21 cellular contexts compared by ENCODE assay signal in the genomic region with DNA sequence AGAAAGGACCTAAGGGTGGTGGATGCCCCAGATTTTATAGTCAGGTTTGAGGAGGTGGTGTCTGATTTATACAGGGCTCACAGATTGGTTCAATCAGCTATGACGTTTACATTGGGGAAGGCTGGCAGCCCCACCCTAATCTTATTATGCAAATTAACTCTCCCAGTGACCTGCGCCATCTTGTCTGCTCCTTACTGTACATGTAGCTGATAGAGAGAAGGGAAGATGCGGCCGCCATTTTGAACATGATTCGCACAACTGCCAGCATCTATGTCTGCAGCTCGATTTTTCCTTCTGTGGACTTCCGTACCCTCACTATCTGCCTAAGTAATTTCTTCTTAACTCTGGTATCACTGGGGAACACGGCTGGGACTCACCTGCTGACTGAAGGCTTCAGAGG.
DNase-seq lines count a peak whose midpoint lies in the region; ATAC-seq and TF ChIP-seq lines count a peak whose summit lies in the region.
"Had no signal": no experiment of that assay in that cellular context is flagged by ENCODE, and none has a peak within 500 bp of the region (broad histone marks: within the 10 kb centered on the region; RNA-seq: fewer than 3 reads in every experiment).

No MANE protein-coding gene starts in this region.

- 49 to 73% methylated on average over 8 of the region's 8 CpGs for WGBS in testis, 2 donors
- 87 to 93% methylated on average over 8 of the region's 8 CpGs for WGBS in esophagus squamous epithelium, 2 donors

- intact Hi-C loops in testis (cut with DNase I; ENCODE audit: low total_unique reads): no loop called here
- intact Hi-C loops in esophagus squamous epithelium (cut with DNase I): no loop called here

- ATAC-seq in GM21528 (IDR thresholded peaks at IDR 0.05; ENCODE audit: low FRiP score, unreplicated experiment): no peak
- ATAC-seq: CD8-positive, alpha-beta T cell; GM23338; HCT116 had no signal

- no peak overlapping the region for H3K27ac ChIP-seq in testis
- no peak overlapping the region for H3K27ac ChIP-seq in esophagus squamous epithelium
- H3K27ac ChIP-seq: BLaER1, HL-60 had no signal

- TF ChIP-seq POLR2A in testis (IDR thresholded peaks at IDR 0.05): no peak
- TF ChIP-seq POLR2A in esophagus squamous epithelium (IDR thresholded peaks at IDR 0.05): no peak

- no peaks in the 10 kb centered on the region for H3K36me3 ChIP-seq in testis (ENCODE audit: low read depth, missing control alignments)
- H3K36me3 ChIP-seq in esophagus squamous epithelium: no peaks in the 10 kb centered on the region
- H3K36me3 ChIP-seq: BLaER1 had no signal

- peak; percentile 5 for DNase-seq in NCI-H82 (lab: John Stamatoyannopoulos, UW)
- no peak for DNase-seq in NCI-H82 treated with DMSO at 0.1 percent for 48 hours (lab: John Stamatoyannopoulos, UW; ENCODE audit: unreplicated experiment)
- peak; percentile 95 for DNase-seq in NCI-H146 treated with DMSO at 0.1 percent for 48 hours (lab: John Stamatoyannopoulos, UW; ENCODE audit: unreplicated experiment)
- peak; percentile 41 for DNase-seq in RPMI8226
- peak; percentile 62 for DNase-seq in testis
- DNase-seq in SIG-M5 (lab: John Stamatoyannopoulos, UW): no peak
- no peak for DNase-seq in esophagus squamous epithelium (lab: John Stamatoyannopoulos, UW)
- DNase-seq: 8988T; Calu3; CD8-positive, alpha-beta T cell; DMS 273 treated with DMSO at 0.1 percent for 48 hours; DMS53; DND-41; H7; HFFc6; IMR-90 had no signal

- H3K27me3 ChIP-seq in testis: no peaks in the 10 kb centered on the region
- H3K27me3 ChIP-seq in esophagus squamous epithelium: peaks cover 0 to 4% (median 0%) of the 10 kb centered on the region in 4 donors
- H3K27me3 ChIP-seq: BLaER1 had no signal

- H3K4me3 ChIP-seq in testis: peak overlapping the region in 1 of 2 donors; percentile 16
- no peak overlapping the region for H3K4me3 ChIP-seq in esophagus squamous epithelium
- H3K4me3 ChIP-seq: BLaER1, GM23338 had no signal

- TF ChIP-seq CTCF in testis (IDR thresholded peaks at IDR 0.05) (no peak), esophagus squamous epithelium (IDR thresholded peaks at IDR 0.05) (no peak)

- H3K4me1 ChIP-seq in testis (no peaks in the 10 kb centered on the region), esophagus squamous epithelium (no peaks in the 10 kb centered on the region)
- H3K4me1 ChIP-seq: BLaER1 had no signal

- H3K9me3 ChIP-seq in testis (no peaks in the 10 kb centered on the region), esophagus squamous epithelium (no peaks in the 10 kb centered on the region)
- H3K9me3 ChIP-seq: BLaER1 had no signal

Comparison
In these comparisons a context has a peak if more than half of its experiments do, and no peak if none do; other contexts are left out.
1. DNase-seq: peak in NCI-H82 (single experiment), NCI-H146 treated with DMSO at 0.1 percent for 48 hours (single experiment), RPMI8226 (single experiment) and testis (single experiment); none in NCI-H82 treated with DMSO at 0.1 percent for 48 hours (single experiment), SIG-M5 (single experiment) and esophagus squamous epithelium (single experiment).